ENCODE assay signal across 8 cellular contexts in genomic region chr1:37811027-37811655, GRCh38. TPM values are rescaled to one million over a fixed set of nuclear protein-coding genes. Genes with fewer than 3 reads are reported as not detected.
A peak's percentile ranks its signal among the peaks of the same experiment; 100 is the strongest.
DNase-seq lines count a peak whose midpoint lies in the region; ATAC-seq and TF ChIP-seq lines count a peak whose summit lies in the region.

No MANE protein-coding gene starts in this region.

- H3K27me3 Mint-ChIP-seq in CD14-positive monocyte (ENCODE audit: low read depth in 3 of 3) = no peaks in the 10 kb centered on the region
- H3K27me3 Mint-ChIP-seq in central memory CD8-positive, alpha-beta T cell = no peaks in the 10 kb centered on the region

- H3K27me3 ChIP-seq in layer of hippocampus (ENCODE audit: control insufficient read depth, insufficient read depth, low read length) = no peaks in the 10 kb centered on the region

- H3K27ac ChIP-seq in layer of hippocampus (ENCODE audit: low read depth, low read length) = peak overlapping the region; percentile 46

- no peaks in the 10 kb centered on the region for H3K9me3 Mint-ChIP-seq in CD14-positive monocyte
- no peaks in the 10 kb centered on the region for H3K9me3 Mint-ChIP-seq in central memory CD8-positive, alpha-beta T cell

- intact Hi-C loops in CD14-positive monocyte (cut with micrococcal nuclease) = loop anchor here in 1 of 2 donors (10.0 kb wide), 1 partner anchor 194 kb away; the partner anchor contains the start of gene FHL3

- peaks cover 54% of the 10 kb centered on the region for H3K4me1 Mint-ChIP-seq in CD14-positive monocyte
- peaks cover 25% of the 10 kb centered on the region for H3K4me1 Mint-ChIP-seq in central memory CD8-positive, alpha-beta T cell

- peak; percentile 69 for DNase-seq in CD14-positive monocyte (ENCODE audit: low spot score)
- peak; percentile 78 for DNase-seq in HEK293T (ENCODE audit: extremely low spot score)
- peak; percentile 75 for DNase-seq in NCI-H460 (ENCODE audit: extremely low read depth, low read depth)
- peak; percentile 69 for DNase-seq in activated CD4-positive, CD25-positive, alpha-beta regulatory T cell treated with anti-CD3 and anti-CD28 coated beads, Interleukin-2, amount 50 U/mL, for 72 hours
- peak; percentile 42 to 45 for DNase-seq in central memory CD8-positive, alpha-beta T cell (ENCODE audit: low spot score in 2 of 2)
- peak; percentile 40 to 53 (median 53) for DNase-seq in stimulated activated CD4-positive, alpha-beta T cell treated with anti-CD3 and anti-CD28 coated beads, TNF-alpha, amount 100 ng/mL, for 48 hours (ENCODE audit: low read depth in 3 of 3)

- CTCF ChIA-PET in HEK293T (lab: Yijun Ruan, JAX) = interaction anchor here (0.9 kb wide), 1 partner anchor 10 kb away, joined by 3 read pairs; no protein-coding TSS in a partner anchor

- POLR2A ChIA-PET in HEK293T (lab: Yijun Ruan, JAX) = interaction anchor here (1.0 kb wide), 1 partner anchor 17 kb away, joined by 3 read pairs; the partner anchor contains the start of gene MANEAL

- no peak for ATAC-seq in central memory CD8-positive, alpha-beta T cell (replicated peaks; ENCODE audit: extremely low read depth, poor library complexity, severe bottlenecking)
- no peak for ATAC-seq in HG03469 (IDR thresholded peaks at IDR 0.05; ENCODE audit: unreplicated experiment)

- H3K36me3 Mint-ChIP-seq in CD14-positive monocyte = peaks cover 46 to 60% of the 10 kb centered on the region in 2 donors
- peaks cover 21% of the 10 kb centered on the region for H3K36me3 Mint-ChIP-seq in central memory CD8-positive, alpha-beta T cell (ENCODE audit: insufficient read depth)

- no peak overlapping the region for H3K4me3 Mint-ChIP-seq in CD14-positive monocyte
- no peak overlapping the region for H3K4me3 Mint-ChIP-seq in central memory CD8-positive, alpha-beta T cell

- peak overlapping the region in 6 of 7 donors; percentile 22 to 50 (median 38) for H3K27ac Mint-ChIP-seq in CD14-positive monocyte
- H3K27ac Mint-ChIP-seq in central memory CD8-positive, alpha-beta T cell (ENCODE audit: low read depth) = no peak overlapping the region

- TF ChIP-seq CTCF in CD14-positive monocyte (IDR thresholded peaks at IDR 0.05) = peak; percentile 97

TF ChIP-seq in HEK293T, 16 proteins besides CTCF, POLR2A, EP300 and RAD21:
- TF ChIP-seq L3MBTL2 (conservative IDR thresholded peaks at IDR 0.05) = 0 out of 2 replicates have a peak, but pooled peaks have one; percentile 10
- no peak for TF ChIP-seq PKNOX1 (IDR thresholded peaks at IDR 0.05)
TF ChIP-seq in HEK293T: peak in this region for 1.

RNA-seq across cellular contexts. Expression of gene YRDC, which starts 3.1 kb away (rescaled TPM):
- polyA plus RNA-seq in CD14-positive monocyte = 10 to 100 TPM; 13.3 to 29.6 TPM
- 39.3 and 45.6 TPM in 2 replicates for total RNA-seq in NCI-H460 (2014; rRNA removed; shearing (Covaris generic))
- 31.2 and 33.0 TPM in 2 replicates for polyA plus RNA-seq in NCI-H460 (2014; cell fraction: nucleus; rRNA removed)

RNA-seq across cellular contexts. Expression of gene C1orf122, which starts 3.6 kb away (rescaled TPM):
- polyA plus RNA-seq in CD14-positive monocyte = 10 to 100 TPM; 22.9 to 29.5 TPM
- 18.7 and 19.8 TPM in 2 replicates for total RNA-seq in NCI-H460 (2014; rRNA removed; shearing (Covaris generic))
- polyA plus RNA-seq in NCI-H460 (2014; cell fraction: nucleus; rRNA removed) = 28.6 and 30.0 TPM in 2 replicates

RNA-seq across cellular contexts. Expression of gene MANEAL, which starts 17.5 kb away (rescaled TPM):
- under 1 TPM in 1 of 2 donors, not detected in 1; 0.56 TPM for polyA plus RNA-seq in CD14-positive monocyte
- 3.4 and 3.7 TPM in 2 replicates for total RNA-seq in NCI-H460 (2014; rRNA removed; shearing (Covaris generic))
- 3.8 and 4.1 TPM in 2 replicates for polyA plus RNA-seq in NCI-H460 (2014; cell fraction: nucleus; rRNA removed)

RNA-seq across cellular contexts. Expression of gene EPHA10, which starts 46.2 kb away (rescaled TPM):
- polyA plus RNA-seq in CD14-positive monocyte = not detected
- total RNA-seq in NCI-H460 (2014; rRNA removed; shearing (Covaris generic)) = 0.05 and 0.43 TPM in 2 replicates
- polyA plus RNA-seq in NCI-H460 (2014; cell fraction: nucleus; rRNA removed) = 0.58 TPM in 1 of 2 replicates, not detected in the other

RNA-seq across cellular contexts. Expression of gene MTF1, which starts 48.3 kb away (rescaled TPM):
- polyA plus RNA-seq in CD14-positive monocyte = 10 to 100 TPM; 29.6 to 41.0 TPM
- total RNA-seq in NCI-H460 (2014; rRNA removed; shearing (Covaris generic)) = 2.6 and 2.9 TPM in 2 replicates
- 2.7 and 3.2 TPM in 2 replicates for polyA plus RNA-seq in NCI-H460 (2014; cell fraction: nucleus; rRNA removed)
